Comparison of ENCODE assay signal across 8 cellular contexts in genomic region chr2:207311316-207312005, GRCh38.
A peak's percentile ranks its signal among the peaks of the same experiment; 100 is the strongest.
DNase-seq lines count a peak whose midpoint lies in the region; ATAC-seq and TF ChIP-seq lines count a peak whose summit lies in the region.

No MANE protein-coding gene starts in this region.

- POLR2A ChIA-PET in GM10248 (lab: Yijun Ruan, JAX) = no interaction called here

- H3K27ac Mint-ChIP-seq in T-helper 2 cell treated with Interferon-gamma antibody and Interleukin-4, amounts not matched to agents 5 μg/mL and 100 μg/mL, for 36 hours = peak overlapping the region; percentile 77

- peak; percentile 67 for DNase-seq in GM10248 (ENCODE audit: extremely low spot score)
- peak; percentile 56 for DNase-seq in HK-2 (ENCODE audit: unreplicated experiment)
- DNase-seq in T-helper 2 cell treated with Interferon-gamma antibody and Interleukin-4, amounts not matched to agents 5 μg/mL and 100 μg/mL, for 36 hours (ENCODE audit: low spot score) = peak; percentile 74
- DNase-seq in fibroblast of the aortic adventitia (ENCODE audit: low read depth) = peak; percentile 94
- DNase-seq in sciatic nerve (ENCODE audit: low spot score) = no peak
- no peak for DNase-seq in activated gamma-delta T cell treated with Interleukin-2 at 50 U/mL for 16 hours
- DNase-seq in cortex of kidney (lab: John Stamatoyannopoulos, UW) = no peak

- no peak overlapping the region for H3K4me3 ChIP-seq in fibroblast of the aortic adventitia (ENCODE audit: low read depth, low read length)

- no peaks in the 10 kb centered on the region for H3K9me3 Mint-ChIP-seq in T-helper 2 cell treated with Interferon-gamma antibody and Interleukin-4, amounts not matched to agents 5 μg/mL and 100 μg/mL, for 36 hours

- ATAC-seq in GM21390 (IDR thresholded peaks at IDR 0.05; ENCODE audit: unreplicated experiment) (peak; percentile 84), sciatic nerve (peak; percentile 57)

- peaks cover 3% of the 10 kb centered on the region for H3K36me3 Mint-ChIP-seq in T-helper 2 cell treated with Interferon-gamma antibody and Interleukin-4, amounts not matched to agents 5 μg/mL and 100 μg/mL, for 36 hours (ENCODE audit: low read depth)

- TF ChIP-seq CTCF in GM10248 (IDR thresholded peaks at IDR 0.05; ENCODE audit: control extremely low read depth, extremely low read depth, low read depth, missing control alignments) (peak; percentile 5), fibroblast of the aortic adventitia (IDR thresholded peaks at IDR 0.05; ENCODE audit: insufficient read depth, low read length) (peak; percentile 56)

- no peaks in the 10 kb centered on the region for H3K27me3 Mint-ChIP-seq in T-helper 2 cell treated with Interferon-gamma antibody and Interleukin-4, amounts not matched to agents 5 μg/mL and 100 μg/mL, for 36 hours (ENCODE audit: low read depth)

- peak overlapping the region; percentile 19 for H3K4me3 Mint-ChIP-seq in T-helper 2 cell treated with Interferon-gamma antibody and Interleukin-4, amounts not matched to agents 5 μg/mL and 100 μg/mL, for 36 hours

- intact Hi-C loops in sciatic nerve (cut with DNase I) = no loop called here

- H3K4me1 Mint-ChIP-seq in T-helper 2 cell treated with Interferon-gamma antibody and Interleukin-4, amounts not matched to agents 5 μg/mL and 100 μg/mL, for 36 hours (ENCODE audit: low read depth) = peaks cover 43% of the 10 kb centered on the region

- CTCF ChIA-PET in GM10248 (lab: Yijun Ruan, JAX) = interaction anchor here (0.9 to 2.5 kb wide), 3 partner anchors 10 to 18 kb away, joined by 3 to 8 read pairs (median 5); no protein-coding TSS in a partner anchor

Comparison
In these comparisons a context has a peak if more than half of its experiments do, and no peak if none do; other contexts are left out.
1. DNase-seq: peak in GM10248 (single experiment), HK-2 (single experiment), T-helper 2 cell treated with Interferon-gamma antibody and Interleukin-4, amounts not matched to agents 5 μg/mL and 100 μg/mL, for 36 hours (single experiment) and fibroblast of the aortic adventitia (single experiment); none in sciatic nerve (single experiment), activated gamma-delta T cell treated with Interleukin-2 at 50 U/mL for 16 hours (single experiment) and cortex of kidney (single experiment).